8 cellular contexts compared by ENCODE assay signal in the genomic region with DNA sequence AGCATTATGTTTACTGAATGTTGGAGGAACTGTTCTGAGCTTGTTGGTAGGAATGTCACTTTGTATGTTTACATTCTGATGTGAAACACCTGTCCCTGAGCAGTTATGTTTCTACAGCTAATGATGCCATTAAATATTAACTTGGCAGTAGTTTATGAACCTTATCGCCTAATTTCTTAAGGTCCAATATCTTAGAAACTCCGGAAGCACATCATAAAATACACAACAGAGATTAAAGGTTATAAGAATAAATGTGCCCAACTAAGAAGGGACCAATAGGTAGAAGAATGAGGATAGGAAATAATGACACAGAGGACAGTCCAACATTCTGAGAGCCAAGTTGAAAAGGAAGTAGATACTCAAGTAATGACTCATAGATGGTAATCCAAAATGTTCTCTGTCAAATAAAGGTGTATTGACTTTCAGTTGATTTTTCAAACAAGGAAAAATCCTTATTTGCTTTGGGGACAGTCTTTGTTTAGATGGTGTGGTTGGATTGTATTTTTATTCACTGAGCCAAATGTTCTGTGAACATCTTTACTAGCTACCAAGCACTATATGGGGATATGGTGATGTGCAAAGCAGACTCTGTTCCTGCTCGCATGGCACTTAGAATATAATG. TPM values are rescaled to one million over a fixed set of nuclear protein-coding genes. Genes with fewer than 3 reads are reported as not detected.
DNase-seq lines count a peak whose midpoint lies in the region; ATAC-seq and TF ChIP-seq lines count a peak whose summit lies in the region.

No MANE protein-coding gene starts in this region.

- peak overlapping the region; percentile 71 for H3K27ac Mint-ChIP-seq in activated B cell treated with CpG ODN at 0.5 μM for 24 hours
- H3K27ac Mint-ChIP-seq in T-helper 17 cell: no peak overlapping the region

- CTCF ChIA-PET in activated B cell treated with CpG ODN at 0.5 μM for 24 hours (lab: Charles Lee): no interaction called here

- ATAC-seq in GM18861 (IDR thresholded peaks at IDR 0.05; ENCODE audit: unreplicated experiment) (peak; percentile 81), HG03565 (IDR thresholded peaks at IDR 0.05; ENCODE audit: unreplicated experiment) (peak; percentile 70), activated B cell treated with CpG ODN at 0.5 μM for 24 hours (ENCODE audit: low read depth) (peak; percentile 76), lower lobe of right lung (peak; percentile 64 to 85), T-helper 17 cell (no peak), HG02588 (IDR thresholded peaks at IDR 0.05; ENCODE audit: unreplicated experiment) (no peak)

- no peak for TF ChIP-seq CTCF in activated B cell treated with CpG ODN at 0.5 μM for 24 hours (IDR thresholded peaks at IDR 0.05)
- no peak for TF ChIP-seq CTCF in lower lobe of right lung (IDR thresholded peaks at IDR 0.05)

- H3K27me3 Mint-ChIP-seq in activated B cell treated with CpG ODN at 0.5 μM for 24 hours (no peaks in the 10 kb centered on the region), T-helper 17 cell (no peaks in the 10 kb centered on the region)

- DNase-seq in 8988T (peak; percentile 29), activated B cell treated with CpG ODN at 0.5 μM for 24 hours (no peak), lower lobe of right lung (no peak), T-helper 17 cell (no peak), cerebellar nuclear complex (lab: John Stamatoyannopoulos, UW) (no peak)

- H3K4me3 Mint-ChIP-seq in activated B cell treated with CpG ODN at 0.5 μM for 24 hours (peak overlapping the region; percentile 5), T-helper 17 cell (no peak overlapping the region)

- peaks cover 14% of the 10 kb centered on the region for H3K36me3 ChIP-seq in lower lobe of right lung

- no peaks in the 10 kb centered on the region for H3K27me3 ChIP-seq in lower lobe of right lung (ENCODE audit: low read depth)

- H3K4me1 ChIP-seq in lower lobe of right lung: peaks cover 20% of the 10 kb centered on the region

- H3K9me3 ChIP-seq in lower lobe of right lung (no peaks in the 10 kb centered on the region), T-helper 17 cell (ENCODE audit: control insufficient read depth, low read length, poor library complexity, severe bottlenecking) (no peaks in the 10 kb centered on the region)

- intact Hi-C loops in activated B cell treated with CpG ODN at 0.5 μM for 24 hours (cut with micrococcal nuclease) (loop anchor here (2.0 kb wide), 1 partner anchor 31 kb away; a partner anchor contains a TSS), lower lobe of right lung (cut with DNase I) (no loop called here)

- POLR2A ChIA-PET in activated B cell treated with CpG ODN at 0.5 μM for 24 hours (lab: Charles Lee): interaction anchor here (1.5 kb wide), 1 partner anchor 31 kb away, joined by 5 read pairs; a partner anchor contains a TSS

- H3K4me1 Mint-ChIP-seq in activated B cell treated with CpG ODN at 0.5 μM for 24 hours: peaks cover 52% of the 10 kb centered on the region
- peaks cover 30% of the 10 kb centered on the region for H3K4me1 Mint-ChIP-seq in T-helper 17 cell

- H3K36me3 Mint-ChIP-seq in activated B cell treated with CpG ODN at 0.5 μM for 24 hours (ENCODE audit: low read depth) (peaks cover 42% of the 10 kb centered on the region), T-helper 17 cell (ENCODE audit: low read depth) (no peaks in the 10 kb centered on the region)

- no peak overlapping the region for H3K4me3 ChIP-seq in lower lobe of right lung

- H3K9me3 Mint-ChIP-seq in activated B cell treated with CpG ODN at 0.5 μM for 24 hours: no peaks in the 10 kb centered on the region

- no peak overlapping the region for H3K27ac ChIP-seq in lower lobe of right lung

RNA-seq across cellular contexts. Expression of a gene that starts 31.9 kb away (rescaled TPM):
- 42.8 and 54.9 TPM in 2 replicates for total RNA-seq in activated B cell treated with CpG ODN at 0.5 μM for 24 hours
- total RNA-seq in lower lobe of right lung: 34.7 TPM
- 10 to 100 TPM; 50.5 to 63.0 TPM for total RNA-seq in T-helper 17 cell

Comparison
In these comparisons a context has a peak if more than half of its experiments do, and no peak if none do; other contexts are left out.
1. ATAC-seq: peak in GM18861 (single experiment), HG03565 (single experiment), activated B cell treated with CpG ODN at 0.5 μM for 24 hours (single experiment) and lower lobe of right lung (2 of 2); none in T-helper 17 cell (single experiment) and HG02588 (single experiment).